In genomic region chr6:39171489-39172376, GRCh38 we compare ENCODE assay signal across 1 cellular context.
TF ChIP-seq lines count a peak whose summit lies in the region.

No MANE protein-coding gene starts in this region.

TF ChIP-seq in K562, 482 proteins besides CTCF, POLR2A, EP300 and RAD21 (continued from another document and continues in another):
- TF ChIP-seq VEZF1 (CRISPR knock-in tag; IDR thresholded peaks at IDR 0.05), result no peak
- no peak for TF ChIP-seq ZNF778 (CRISPR knock-in tag; IDR thresholded peaks at IDR 0.05)
- TF ChIP-seq AFF4 (CRISPR knock-in tag; IDR thresholded peaks at IDR 0.05), result no peak
- no peak for TF ChIP-seq TBP (optimal IDR thresholded peaks at IDR 0.05; ENCODE audit: low read depth, low read length)
- no peak for TF ChIP-seq HDAC2 (IDR thresholded peaks at IDR 0.05)
- TF ChIP-seq ARNT (IDR thresholded peaks at IDR 0.05), result no peak
- no peak for TF ChIP-seq SIRT6 (IDR thresholded peaks at IDR 0.05; ENCODE audit: low read depth, low read length)
- TF ChIP-seq HLTF (IDR thresholded peaks at IDR 0.05), result peak; percentile 67; the same call in 1 of the 2 replicates
- no peak for TF ChIP-seq MLX (CRISPR knock-in tag; conservative IDR thresholded peaks at IDR 0.05)
- no peak for TF ChIP-seq RBM15 (IDR thresholded peaks at IDR 0.05; ENCODE audit: insufficient read depth, low read length)
- TF ChIP-seq THAP12 (CRISPR knock-in tag; IDR thresholded peaks at IDR 0.05), result no peak
- no peak for TF ChIP-seq ZFP1 (CRISPR knock-in tag; IDR thresholded peaks at IDR 0.05)
- TF ChIP-seq ZNF77 (CRISPR knock-in tag; IDR thresholded peaks at IDR 0.05), result no peak
- TF ChIP-seq TEAD4 (IDR thresholded peaks at IDR 0.05; ENCODE audit: low read length), result peak; percentile 68; the same call in 1 of the 2 replicates
- TF ChIP-seq TEAD4 (CRISPR knock-in tag; IDR thresholded peaks at IDR 0.05; ENCODE audit: borderline replicate concordance), result no peak
- no peak for TF ChIP-seq ZNF586 (CRISPR knock-in tag; conservative IDR thresholded peaks at IDR 0.05)
- TF ChIP-seq E2F4 (CRISPR knock-in tag; IDR thresholded peaks at IDR 0.05; ENCODE audit: low read depth), result no peak
- TF ChIP-seq ZNF134 (CRISPR knock-in tag; conservative IDR thresholded peaks at IDR 0.05), result no peak
- TF ChIP-seq TGIF2 (CRISPR knock-in tag; IDR thresholded peaks at IDR 0.05), result no peak
- no peak for TF ChIP-seq ZNF444 (CRISPR knock-in tag; IDR thresholded peaks at IDR 0.05)
- TF ChIP-seq ZNF311 (CRISPR knock-in tag; IDR thresholded peaks at IDR 0.05), result no peak
- TF ChIP-seq PKNOX1 (IDR thresholded peaks at IDR 0.05), result no peak
- TF ChIP-seq CHAMP1 (IDR thresholded peaks at IDR 0.05), result no peak
- TF ChIP-seq CBX3 (IDR thresholded peaks at IDR 0.05; ENCODE audit: borderline replicate concordance in 1 of 2, low read length in 2 of 2), result peak in 1 of 2 experiments; percentile 98; a peak in 2 of 3 replicates
- no peak for TF ChIP-seq ELK3 (CRISPR knock-in tag; IDR thresholded peaks at IDR 0.05)
- TF ChIP-seq ZBTB40 (IDR thresholded peaks at IDR 0.05), result no peak
- no peak for TF ChIP-seq ZBTB40 (CRISPR knock-in tag; IDR thresholded peaks at IDR 0.05)
- TF ChIP-seq BRF2 (IDR thresholded peaks at IDR 0.05; ENCODE audit: borderline replicate concordance, insufficient read depth, insufficient read length), result no peak
- TF ChIP-seq CBFA2T2 (conservative IDR thresholded peaks at IDR 0.05), result peak; percentile 63
- no peak for TF ChIP-seq KAT7 (CRISPR knock-in tag; IDR thresholded peaks at IDR 0.05; ENCODE audit: borderline replicate concordance)
- TF ChIP-seq ZC3H8 (IDR thresholded peaks at IDR 0.05), result no peak
- TF ChIP-seq RBM34 (IDR thresholded peaks at IDR 0.05; ENCODE audit: borderline replicate concordance, insufficient read depth, low read length), result no peak
- no peak for TF ChIP-seq ZNF197 (CRISPR knock-in tag; IDR thresholded peaks at IDR 0.05; ENCODE audit: low read depth)
